In the genomic region with DNA sequence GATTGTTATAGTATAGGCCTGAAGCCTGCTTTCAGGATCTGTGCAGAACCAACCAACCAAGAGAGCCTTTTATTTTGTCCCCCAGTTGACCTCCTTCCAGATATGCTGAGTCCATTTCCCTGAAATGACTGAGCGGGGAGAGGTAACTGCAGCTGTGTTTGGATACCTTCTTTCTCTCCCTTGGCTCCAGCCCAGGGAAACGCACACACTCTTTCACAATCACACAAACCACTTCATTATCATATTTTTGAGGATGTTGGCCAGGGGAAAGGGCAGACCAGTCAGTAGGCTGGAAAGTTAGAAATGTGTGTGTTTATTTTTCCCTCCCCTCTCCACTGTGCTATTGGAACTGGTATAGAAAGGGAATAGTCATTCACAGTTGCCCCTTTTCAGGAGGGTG, we compare ENCODE assay signal across 8 cellular contexts.
A peak's percentile ranks its signal among the peaks of the same experiment; 100 is the strongest.
DNase-seq lines count a peak whose midpoint lies in the region; ATAC-seq and TF ChIP-seq lines count a peak whose summit lies in the region.

No MANE protein-coding gene starts in this region.

- no peak for TF ChIP-seq CTCF in epithelial cell of esophagus (IDR thresholded peaks at IDR 0.05; ENCODE audit: insufficient read depth, low read depth, low read length, missing control alignments)
- no peak for TF ChIP-seq CTCF in osteoblast (IDR thresholded peaks at IDR 0.05; ENCODE audit: extremely low read depth, low read depth, low read length)
- TF ChIP-seq CTCF in OCI-LY7 (conservative IDR thresholded peaks at IDR 0.05; ENCODE audit: low read length) = no peak

- no peaks in the 10 kb centered on the region for H3K9me2 ChIP-seq in OCI-LY7 (ENCODE audit: insufficient read depth, low read length)

- no peaks in the 10 kb centered on the region for H3K9me3 ChIP-seq in osteoblast (ENCODE audit: low read depth, low read length)
- H3K9me3 ChIP-seq in OCI-LY7 (ENCODE audit: low read length) = no peaks in the 10 kb centered on the region

- intact Hi-C loops in OCI-LY7 (cut with micrococcal nuclease; ENCODE audit: unreplicated experiment) = no loop called here

- H3K36me3 ChIP-seq in osteoblast (ENCODE audit: insufficient read depth, low read length) = no peaks in the 10 kb centered on the region
- no peaks in the 10 kb centered on the region for H3K36me3 ChIP-seq in OCI-LY7 (ENCODE audit: insufficient read depth, low read length)

- H3K4me2 ChIP-seq in osteoblast (ENCODE audit: insufficient read depth, low read length) (no peak overlapping the region), OCI-LY7 (ENCODE audit: low read length) (no peak overlapping the region)

- DNase-seq in ELR (ENCODE audit: low read depth) (peak; percentile 4), NCI-H748 (lab: John Stamatoyannopoulos, UW; ENCODE audit: unreplicated experiment) (peak; percentile 89), epithelial cell of esophagus (ENCODE audit: low read depth) (peak; percentile 74), osteoblast (ENCODE audit: insufficient read length, low spot score, missing footprints) (peak; percentile 31), OCI-LY7 (ENCODE audit: low spot score) (no peak), NCI-H1694 (lab: John Stamatoyannopoulos, UW) (no peak)
- no peak for DNase-seq in stimulated activated CD4-positive, alpha-beta T cell treated with anti-CD3 and anti-CD28 coated beads, Interleukin-2, amount 100 ng/mL, for 24 hours

- CTCF ChIA-PET in OCI-LY7 (lab: Charles Lee; ENCODE audit: unreplicated experiment) = no interaction called here

- H3K4me1 ChIP-seq in osteoblast (ENCODE audit: insufficient read depth, low read length) (peaks cover 30% of the 10 kb centered on the region), OCI-LY7 (ENCODE audit: insufficient read depth, low read length, poor library complexity, severe bottlenecking) (no peaks in the 10 kb centered on the region)

- no peaks in the 10 kb centered on the region for H3K27me3 ChIP-seq in osteoblast (ENCODE audit: insufficient read depth, low read length)

- H3K79me2 ChIP-seq in osteoblast (ENCODE audit: insufficient read depth, low read length) (no peaks in the 10 kb centered on the region), OCI-LY7 (ENCODE audit: insufficient read depth, low read depth, low read length) (no peaks in the 10 kb centered on the region)

- no peak for ATAC-seq in HG02885 (IDR thresholded peaks at IDR 0.05; ENCODE audit: poor library complexity, unreplicated experiment)

- BruUV-seq in OCI-LY7 (replicated peaks; lab: Mats Ljungman, UMichigan) = no TSS peak

- H3K4me3 ChIP-seq in epithelial cell of esophagus (ENCODE audit: low read length) (no peak overlapping the region), osteoblast (ENCODE audit: insufficient read depth, low read length) (no peak overlapping the region), OCI-LY7 (ENCODE audit: low read depth, low read length, poor library complexity, severe bottlenecking) (no peak overlapping the region)

- no peak overlapping the region for H3K27ac ChIP-seq in osteoblast (ENCODE audit: low read depth, low read length)
- no peak overlapping the region for H3K27ac ChIP-seq in OCI-LY7 (ENCODE audit: low read depth, low read length, poor library complexity, severe bottlenecking)

- no peaks in the 10 kb centered on the region for H4K20me1 ChIP-seq in osteoblast (ENCODE audit: insufficient read depth, low read length)
- H4K20me1 ChIP-seq in OCI-LY7 (ENCODE audit: insufficient read depth, low read length) = no peaks in the 10 kb centered on the region

- H2AFZ ChIP-seq in osteoblast (ENCODE audit: low read length) (peak overlapping the region; percentile 4), OCI-LY7 (ENCODE audit: low read length) (no peak overlapping the region)

- POLR2A ChIA-PET in OCI-LY7 (lab: Charles Lee) = interaction anchor here (0.6 to 1.6 kb wide), 5 partner anchors 10 to 802 kb away, joined by 3 to 8 read pairs (median 5); no protein-coding TSS in a partner anchor

Comparison
In these comparisons a context has a peak if more than half of its experiments do, and no peak if none do; other contexts are left out.
1. DNase-seq: peak in ELR (single experiment), NCI-H748 (single experiment), epithelial cell of esophagus (single experiment) and osteoblast (single experiment); none in OCI-LY7 (single experiment), NCI-H1694 (single experiment) and stimulated activated CD4-positive, alpha-beta T cell treated with anti-CD3 and anti-CD28 coated beads, Interleukin-2, amount 100 ng/mL, for 24 hours (0 of 2).